Comparison of ENCODE assay signal across 9 cellular contexts in the genomic region with DNA sequence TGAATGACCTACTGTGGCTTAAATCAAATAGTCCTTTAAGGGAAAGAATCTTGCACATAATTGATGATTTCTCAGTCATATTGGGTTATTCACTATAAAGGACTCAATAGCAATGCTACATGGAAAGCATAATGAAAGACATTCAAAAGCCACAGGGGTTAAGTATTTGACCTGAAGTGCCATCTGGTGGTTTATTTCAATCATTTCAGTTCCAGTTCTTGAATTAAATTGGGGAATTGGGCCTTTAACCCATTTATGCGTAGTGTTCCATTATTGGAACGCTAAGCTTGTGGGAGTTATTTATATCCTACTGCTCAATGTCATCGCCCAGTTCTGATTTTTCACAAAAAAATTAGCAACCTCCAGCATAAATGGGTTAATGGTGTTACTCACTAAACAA. TPM values are rescaled to one million over a fixed set of nuclear protein-coding genes. Genes with fewer than 3 reads are reported as not detected.
A peak's percentile ranks its signal among the peaks of the same experiment; 100 is the strongest.
DNase-seq lines count a peak whose midpoint lies in the region; ATAC-seq and TF ChIP-seq lines count a peak whose summit lies in the region.
"Had no signal": no experiment of that assay in that cellular context is flagged by ENCODE, and none has a peak within 500 bp of the region (broad histone marks: within the 10 kb centered on the region; RNA-seq: fewer than 3 reads in every experiment).

No MANE protein-coding gene starts in this region.

- no peak overlapping the region for H3K27ac ChIP-seq in left ventricle myocardium inferior (replicated peaks)

- H3K9me3 Mint-ChIP-seq in activated naive CD8-positive, alpha-beta T cell treated with anti-CD3 and anti-CD28 coated beads for 36 hours = no peaks in the 10 kb centered on the region

- H3K27ac Mint-ChIP-seq in activated naive CD8-positive, alpha-beta T cell treated with anti-CD3 and anti-CD28 coated beads for 36 hours = no peak overlapping the region

- no peaks in the 10 kb centered on the region for H3K36me3 ChIP-seq in left ventricle myocardium inferior

- no peak for ATAC-seq in left cardiac atrium
- no peak for ATAC-seq in GM19324 (IDR thresholded peaks at IDR 0.05; ENCODE audit: low FRiP score, unreplicated experiment)

- TF ChIP-seq CTCF in left ventricle myocardium inferior (IDR thresholded peaks at IDR 0.05; ENCODE audit: borderline replicate concordance) (peak; percentile 26), fibroblast of mammary gland (conservative IDR thresholded peaks at IDR 0.05; ENCODE audit: control insufficient read depth, insufficient read depth, low read depth, low read length) (peak; percentile 21)

- no peaks in the 10 kb centered on the region for H3K9me3 ChIP-seq in left ventricle myocardium inferior (replicated peaks)

- H3K27me3 Mint-ChIP-seq in activated naive CD8-positive, alpha-beta T cell treated with anti-CD3 and anti-CD28 coated beads for 36 hours = no peaks in the 10 kb centered on the region

- no peak overlapping the region for H3K4me3 Mint-ChIP-seq in activated naive CD8-positive, alpha-beta T cell treated with anti-CD3 and anti-CD28 coated beads for 36 hours

- H3K4me3 ChIP-seq in left ventricle myocardium inferior (no peak overlapping the region), fibroblast of mammary gland (ENCODE audit: control insufficient read depth, low read depth, low read length) (no peak overlapping the region)

- DNase-seq in left ventricle myocardium inferior = no peak
- DNase-seq in left cardiac atrium = no peak
- DNase-seq in NCI-H526 treated with DMSO at 0.1 percent for 48 hours (lab: John Stamatoyannopoulos, UW) = peak; percentile 10
- DNase-seq in fibroblast of mammary gland (ENCODE audit: low read depth) = peak; percentile 43
- DNase-seq in stimulated activated CD4-positive, alpha-beta T cell treated with anti-CD3 and anti-CD28 coated beads, Interleukin-1b, Interleukin-23, amount 100 ng/mL, for 48 hours = no peak
- no peak for DNase-seq in C1 segment of cervical spinal cord (lab: John Stamatoyannopoulos, UW)
- DNase-seq in activated naive CD8-positive, alpha-beta T cell treated with anti-CD3 and anti-CD28 coated beads for 36 hours = no peak
- DNase-seq: NK-92 treated with Interleukin-12 subunit alpha and Interleukin-12 subunit beta, amount 100 ng/mL, for 24 hours had no signal

- H3K4me1 Mint-ChIP-seq in activated naive CD8-positive, alpha-beta T cell treated with anti-CD3 and anti-CD28 coated beads for 36 hours = no peaks in the 10 kb centered on the region

- H3K4me1 ChIP-seq in left ventricle myocardium inferior = no peaks in the 10 kb centered on the region

- peaks cover 6% of the 10 kb centered on the region for H3K36me3 Mint-ChIP-seq in activated naive CD8-positive, alpha-beta T cell treated with anti-CD3 and anti-CD28 coated beads for 36 hours

- no peaks in the 10 kb centered on the region for H3K27me3 ChIP-seq in left ventricle myocardium inferior (ENCODE audit: low read depth)

- intact Hi-C loops in left ventricle myocardium inferior (cut with micrococcal nuclease) (no loop called here), left cardiac atrium (cut with DNase I) (no loop called here)

RNA-seq across cellular contexts. Expression of gene C12orf71, which starts 41.3 kb away (rescaled TPM):
- not detected for total RNA-seq in left ventricle myocardium inferior
- total RNA-seq in left cardiac atrium = not detected
- not detected for total RNA-seq in activated naive CD8-positive, alpha-beta T cell treated with anti-CD3 and anti-CD28 coated beads for 36 hours

Comparison
In these comparisons a context has a peak if more than half of its experiments do, and no peak if none do; other contexts are left out.
1. DNase-seq: peak in NCI-H526 treated with DMSO at 0.1 percent for 48 hours (single experiment) and fibroblast of mammary gland (single experiment); none in left ventricle myocardium inferior (single experiment), left cardiac atrium (single experiment), stimulated activated CD4-positive, alpha-beta T cell treated with anti-CD3 and anti-CD28 coated beads, Interleukin-1b, Interleukin-23, amount 100 ng/mL, for 48 hours (single experiment), C1 segment of cervical spinal cord (0 of 14) and activated naive CD8-positive, alpha-beta T cell treated with anti-CD3 and anti-CD28 coated beads for 36 hours (single experiment).